Comparison of ENCODE assay signal across 1 cellular context in the genomic region with DNA sequence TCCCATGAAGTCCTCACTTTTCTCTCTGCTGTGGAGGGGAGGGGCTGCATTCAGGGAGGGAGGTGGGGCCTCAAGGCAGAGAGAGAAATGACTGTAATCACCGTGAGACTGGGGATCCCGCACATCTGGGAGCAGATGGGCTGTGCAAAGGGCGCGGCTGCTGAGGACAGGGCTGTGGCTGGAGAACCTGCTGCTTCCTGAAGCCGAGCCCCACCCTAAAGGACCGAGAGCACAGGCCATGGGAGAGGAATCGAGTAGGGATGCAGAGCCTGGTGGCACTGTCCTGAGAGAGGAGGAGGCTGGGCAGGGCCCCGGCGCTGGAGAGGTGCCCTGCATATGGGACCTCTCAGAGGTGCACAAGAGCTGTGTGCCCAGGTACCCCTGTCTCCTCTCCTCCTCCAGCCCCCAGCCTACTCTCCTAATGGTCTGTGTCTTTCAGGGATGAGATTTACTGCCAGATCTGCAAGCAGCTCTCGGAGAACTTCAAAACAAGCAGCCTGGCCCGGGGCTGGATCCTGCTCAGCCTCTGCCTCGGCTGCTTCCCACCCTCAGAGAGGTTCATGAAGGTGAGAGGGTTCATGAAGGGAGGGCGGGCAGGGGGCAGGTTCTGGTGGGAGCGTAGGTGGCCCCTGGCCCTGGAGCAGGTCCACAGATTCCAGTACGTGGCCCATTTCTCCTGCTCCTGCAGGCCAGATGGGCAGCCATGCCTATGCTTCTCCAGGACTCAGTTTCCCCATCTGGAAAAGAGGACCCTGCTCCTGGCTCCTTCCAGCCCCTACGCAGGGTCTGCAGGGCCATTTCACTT.
TF ChIP-seq lines count a peak whose summit lies in the region.

No MANE protein-coding gene starts in this region.

TF ChIP-seq in HepG2, 621 proteins besides CTCF, POLR2A, EP300 and RAD21:
- TF ChIP-seq, protein P1, sequence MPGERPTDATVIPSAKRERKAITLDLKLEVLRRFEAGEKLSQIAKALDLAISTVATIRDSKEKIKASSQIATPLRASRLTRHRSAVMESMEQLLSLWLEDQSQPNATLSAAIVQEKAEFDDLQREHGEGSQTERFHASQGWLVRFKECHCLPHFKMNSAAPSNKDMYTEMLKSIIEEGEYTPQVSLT (CRISPR knock-in tag; IDR thresholded peaks at IDR 0.05; ENCODE audit: borderline replicate concordance, low read depth), result no peak
- TF ChIP-seq, protein P2, sequence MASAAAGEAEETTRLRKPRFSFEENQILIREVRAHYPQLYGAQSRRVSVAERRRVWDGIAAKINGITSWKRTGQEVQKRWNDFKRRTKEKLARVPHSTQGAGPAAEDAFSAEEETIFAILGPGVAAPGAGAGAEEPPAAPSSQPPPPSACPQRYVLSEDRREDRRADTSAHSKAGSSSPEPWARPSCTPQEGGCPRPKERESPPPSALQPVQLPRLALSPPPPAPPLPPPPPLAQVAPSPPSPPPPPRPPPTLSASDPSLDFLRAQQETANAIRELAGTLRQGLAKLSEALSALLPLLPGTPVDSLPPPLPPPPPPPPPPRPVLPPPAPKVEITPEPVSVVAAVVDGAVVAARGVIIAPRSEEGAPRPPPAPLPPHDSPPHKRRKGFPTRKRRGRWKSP (CRISPR knock-in tag; IDR thresholded peaks at IDR 0.05), result no peak
- TF ChIP-seq ZNF747 (CRISPR knock-in tag; IDR thresholded peaks at IDR 0.05; ENCODE audit: borderline replicate concordance) (no peak), SIN3A (IDR thresholded peaks at IDR 0.05; ENCODE audit: borderline replicate concordance, low read depth, low read length) (no peak), TP53 (CRISPR knock-in tag; conservative IDR thresholded peaks at IDR 0.05) (no peak), RXRA (CRISPR knock-in tag; IDR thresholded peaks at IDR 0.05) (no peak)
- TF ChIP-seq, protein P3, sequence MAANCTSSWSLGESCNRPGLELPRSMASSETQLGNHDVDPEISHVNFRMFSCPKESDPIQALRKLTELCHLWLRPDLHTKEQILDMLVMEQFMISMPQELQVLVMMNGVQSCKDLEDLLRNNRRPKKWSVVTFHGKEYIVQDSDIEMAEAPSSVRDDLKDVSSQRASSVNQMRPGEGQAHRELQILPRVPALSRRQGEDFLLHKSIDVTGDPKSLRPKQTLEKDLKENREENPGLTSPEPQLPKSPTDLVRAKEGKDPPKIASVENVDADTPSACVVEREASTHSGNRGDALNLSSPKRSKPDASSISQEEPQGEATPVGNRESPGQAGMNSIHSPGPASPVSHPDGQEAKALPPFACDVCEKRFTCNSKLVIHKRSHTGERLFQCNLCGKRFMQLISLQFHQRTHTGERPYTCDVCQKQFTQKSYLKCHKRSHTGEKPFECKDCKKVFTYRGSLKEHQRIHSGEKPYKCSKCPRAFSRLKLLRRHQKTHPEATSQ (CRISPR knock-in tag; IDR thresholded peaks at IDR 0.05; ENCODE audit: borderline replicate concordance), result no peak
- TF ChIP-seq, protein P4, sequence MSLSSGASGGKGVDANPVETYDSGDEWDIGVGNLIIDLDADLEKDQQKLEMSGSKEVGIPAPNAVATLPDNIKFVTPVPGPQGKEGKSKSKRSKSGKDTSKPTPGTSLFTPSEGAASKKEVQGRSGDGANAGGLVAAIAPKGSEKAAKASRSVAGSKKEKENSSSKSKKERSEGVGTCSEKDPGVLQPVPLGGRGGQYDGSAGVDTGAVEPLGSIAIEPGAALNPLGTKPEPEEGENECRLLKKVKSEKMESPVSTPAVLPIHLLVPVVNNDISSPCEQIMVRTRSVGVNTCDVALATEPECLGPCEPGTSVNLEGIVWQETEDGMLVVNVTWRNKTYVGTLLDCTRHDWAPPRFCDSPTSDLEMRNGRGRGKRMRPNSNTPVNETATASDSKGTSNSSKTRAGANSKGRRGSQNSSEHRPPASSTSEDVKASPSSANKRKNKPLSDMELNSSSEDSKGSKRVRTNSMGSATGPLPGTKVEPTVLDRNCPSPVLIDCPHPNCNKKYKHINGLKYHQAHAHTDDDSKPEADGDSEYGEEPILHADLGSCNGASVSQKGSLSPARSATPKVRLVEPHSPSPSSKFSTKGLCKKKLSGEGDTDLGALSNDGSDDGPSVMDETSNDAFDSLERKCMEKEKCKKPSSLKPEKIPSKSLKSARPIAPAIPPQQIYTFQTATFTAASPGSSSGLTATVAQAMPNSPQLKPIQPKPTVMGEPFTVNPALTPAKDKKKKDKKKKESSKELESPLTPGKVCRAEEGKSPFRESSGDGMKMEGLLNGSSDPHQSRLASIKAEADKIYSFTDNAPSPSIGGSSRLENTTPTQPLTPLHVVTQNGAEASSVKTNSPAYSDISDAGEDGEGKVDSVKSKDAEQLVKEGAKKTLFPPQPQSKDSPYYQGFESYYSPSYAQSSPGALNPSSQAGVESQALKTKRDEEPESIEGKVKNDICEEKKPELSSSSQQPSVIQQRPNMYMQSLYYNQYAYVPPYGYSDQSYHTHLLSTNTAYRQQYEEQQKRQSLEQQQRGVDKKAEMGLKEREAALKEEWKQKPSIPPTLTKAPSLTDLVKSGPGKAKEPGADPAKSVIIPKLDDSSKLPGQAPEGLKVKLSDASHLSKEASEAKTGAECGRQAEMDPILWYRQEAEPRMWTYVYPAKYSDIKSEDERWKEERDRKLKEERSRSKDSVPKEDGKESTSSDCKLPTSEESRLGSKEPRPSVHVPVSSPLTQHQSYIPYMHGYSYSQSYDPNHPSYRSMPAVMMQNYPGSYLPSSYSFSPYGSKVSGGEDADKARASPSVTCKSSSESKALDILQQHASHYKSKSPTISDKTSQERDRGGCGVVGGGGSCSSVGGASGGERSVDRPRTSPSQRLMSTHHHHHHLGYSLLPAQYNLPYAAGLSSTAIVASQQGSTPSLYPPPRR (CRISPR knock-in tag; IDR thresholded peaks at IDR 0.05; ENCODE audit: borderline replicate concordance), result no peak
